In genomic region chr7:51129527-51130472, GRCh38 we compare ENCODE assay signal across 16 cellular contexts.
DNase-seq lines count a peak whose midpoint lies in the region; TF ChIP-seq lines count a peak whose summit lies in the region.
"Had no signal": no experiment of that assay in that cellular context is flagged by ENCODE, and none has a peak within 500 bp of the region (broad histone marks: within the 10 kb centered on the region; RNA-seq: fewer than 3 reads in every experiment).

No MANE protein-coding gene starts in this region.

- DNase-seq in NCI-H2196 (lab: John Stamatoyannopoulos, UW; ENCODE audit: unreplicated experiment) (peak; percentile 15), NCI-H2196 treated with DMSO at 0.1 percent for 48 hours (lab: John Stamatoyannopoulos, UW; ENCODE audit: unreplicated experiment) (no peak), NCI-H146 (lab: John Stamatoyannopoulos, UW) (peak; percentile 42), SHP77 treated with DMSO at 0.1 percent for 48 hours (lab: John Stamatoyannopoulos, UW) (peak; percentile 35), neural crest cell (ENCODE audit: low read depth, low spot score) (no peak), CD14-positive monocyte (ENCODE audit: low spot score) (no peak), RWPE1 (ENCODE audit: low spot score) (no peak), HK-2 (ENCODE audit: unreplicated experiment) (no peak)
- DNase-seq: 8988T, DMS53, NCI-H187, NCI-H2171 treated with DMSO at 0.1 percent for 48 hours, NCI-H526, SIG-M5 had no signal

- H3K36me3 Mint-ChIP-seq in neural crest cell (ENCODE audit: low read depth), result no peaks in the 10 kb centered on the region
- H3K36me3 Mint-ChIP-seq in CD14-positive monocyte, result no peaks in the 10 kb centered on the region
- H3K36me3 Mint-ChIP-seq: IgD-negative memory B cell had no signal

- TF ChIP-seq CTCF in neural crest cell (conservative IDR thresholded peaks at IDR 0.05) (no peak), CD14-positive monocyte (IDR thresholded peaks at IDR 0.05) (no peak), RWPE1 (conservative IDR thresholded peaks at IDR 0.05; ENCODE audit: low read depth) (no peak)

- H3K27ac Mint-ChIP-seq in neural crest cell (ENCODE audit: unreplicated experiment) (peak overlapping the region; percentile 58), CD14-positive monocyte (no peak overlapping the region)
- H3K27ac Mint-ChIP-seq: IgD-negative memory B cell had no signal

- POLR2A ChIA-PET in RWPE1 (lab: Yijun Ruan, JAX; ENCODE audit: low non-redundant PET), result no interaction called here

- CTCF ChIA-PET in RWPE1 (lab: Yijun Ruan, JAX), result interaction anchor here (1.3 kb wide), 1 partner anchor 31 kb away, joined by 3 read pairs; no protein-coding TSS in a partner anchor

- no peaks in the 10 kb centered on the region for H3K27me3 Mint-ChIP-seq in neural crest cell (ENCODE audit: low read depth)
- peaks cover 0 to 5% (median 0%) of the 10 kb centered on the region in 3 donors for H3K27me3 Mint-ChIP-seq in CD14-positive monocyte (ENCODE audit: low read depth in 3 of 3)

- no peak overlapping the region for H3K4me3 Mint-ChIP-seq in neural crest cell
- H3K4me3 Mint-ChIP-seq in CD14-positive monocyte, result no peak overlapping the region
- H3K4me3 Mint-ChIP-seq: IgD-negative memory B cell had no signal

- peaks cover 2% of the 10 kb centered on the region for H3K9me3 Mint-ChIP-seq in neural crest cell
- H3K9me3 Mint-ChIP-seq in CD14-positive monocyte, result peaks cover 0 to 5% (median 2%) of the 10 kb centered on the region in 7 donors

- no peak overlapping the region for H3K27ac ChIP-seq in RWPE1
- H3K27ac ChIP-seq: BLaER1 treated with 17β-estradiol and CSF1 and Interleukin-3, amounts not matched to agents 10 nM and 100 nM had no signal

- intact Hi-C loops in CD14-positive monocyte (cut with micrococcal nuclease), result no loop called here

- no peaks in the 10 kb centered on the region for H3K4me1 Mint-ChIP-seq in neural crest cell
- H3K4me1 Mint-ChIP-seq in CD14-positive monocyte, result no peaks in the 10 kb centered on the region
- H3K4me1 Mint-ChIP-seq: IgD-negative memory B cell had no signal

Comparison
In these comparisons a context has a peak if more than half of its experiments do, and no peak if none do; other contexts are left out.
1. DNase-seq: peak in NCI-H2196 (single experiment), NCI-H146 (single experiment) and SHP77 treated with DMSO at 0.1 percent for 48 hours (single experiment); none in NCI-H2196 treated with DMSO at 0.1 percent for 48 hours (single experiment), neural crest cell (single experiment), CD14-positive monocyte (single experiment), RWPE1 (single experiment) and HK-2 (single experiment).